ENCODE assay signal across 1 cellular context in genomic region chr1:39841429-39841828, GRCh38.
TF ChIP-seq lines count a peak whose summit lies in the region.

No MANE protein-coding gene starts in this region.

TF ChIP-seq in GM12878, 131 proteins besides CTCF, POLR2A, EP300 and RAD21:
- TF ChIP-seq RELA (IDR thresholded peaks at IDR 0.05; ENCODE audit: borderline replicate concordance, partially characterized antibody) (no peak), TCF7 (IDR thresholded peaks at IDR 0.05; ENCODE audit: borderline replicate concordance) (peak; percentile 82), SP1 (IDR thresholded peaks at IDR 0.05; ENCODE audit: low read depth, low read length) (no peak), RB1 (IDR thresholded peaks at IDR 0.05; ENCODE audit: borderline replicate concordance) (no peak), FOXM1 (IDR thresholded peaks at IDR 0.05; ENCODE audit: low read depth, low read length) (no peak), MYC (IDR thresholded peaks at IDR 0.05; ENCODE audit: insufficient read depth, insufficient read length, insufficient replicate concordance, low read length, severe bottlenecking) (no peak), RUNX3 (IDR thresholded peaks at IDR 0.05; ENCODE audit: low read length) (peak; percentile 34; the same call in 1 of the 2 replicates), ZNF592 (IDR thresholded peaks at IDR 0.05) (no peak), NFXL1 (IDR thresholded peaks at IDR 0.05; ENCODE audit: borderline replicate concordance) (no peak)
